16 cellular contexts compared by ENCODE assay signal in genomic region chr15:40413036-40413435, GRCh38.
"Had no signal": no experiment of that assay in that cellular context is flagged by ENCODE, and none has a peak within 500 bp of the region (broad histone marks: within the 10 kb centered on the region; RNA-seq: fewer than 3 reads in every experiment).

No MANE protein-coding gene starts in this region.

- H3K4me3 Mint-ChIP-seq: dendritic cell treated with granulocyte-macrophage colony-stimulating factor and Interleukin-4, amounts not matched to agents 40 ng/mL and 50 ng/mL, for 4 days; effector memory CD8-positive, alpha-beta T cell; memory B cell; natural killer cell treated with Interleukin-12 subunit alpha and Interleukin-12 subunit beta and Interleukin-15 and Interleukin-18, amount 100 ng/mL, for 72 hours had no signal

- H3K9ac ChIP-seq: parathyroid adenoma had no signal

- H2AFZ ChIP-seq: parathyroid adenoma had no signal

- H3K4me3 ChIP-seq: esophagus squamous epithelium, gastroesophageal sphincter, left lung, lower lobe of right lung had no signal

- H3K27me3 Mint-ChIP-seq: dendritic cell treated with granulocyte-macrophage colony-stimulating factor and Interleukin-4, amounts not matched to agents 40 ng/mL and 50 ng/mL, for 4 days; effector memory CD8-positive, alpha-beta T cell; memory B cell; natural killer cell treated with Interleukin-12 subunit alpha and Interleukin-12 subunit beta and Interleukin-15 and Interleukin-18, amount 100 ng/mL, for 72 hours had no signal

- ATAC-seq: effector memory CD8-positive, alpha-beta T cell; gastroesophageal sphincter; left lung; lower lobe of right lung; natural killer cell treated with Interleukin-12 subunit alpha and Interleukin-12 subunit beta and Interleukin-15 and Interleukin-18, amount 100 ng/mL, for 72 hours had no signal

- H3K4me1 Mint-ChIP-seq: memory B cell had no signal

- H3K4me1 ChIP-seq: esophagus squamous epithelium, gastroesophageal sphincter, left lung, lower lobe of right lung, parathyroid adenoma had no signal

- H3K9me3 Mint-ChIP-seq: dendritic cell treated with granulocyte-macrophage colony-stimulating factor and Interleukin-4, amounts not matched to agents 40 ng/mL and 50 ng/mL, for 4 days; effector memory CD8-positive, alpha-beta T cell; memory B cell; natural killer cell treated with Interleukin-12 subunit alpha and Interleukin-12 subunit beta and Interleukin-15 and Interleukin-18, amount 100 ng/mL, for 72 hours had no signal

- H3K9me3 ChIP-seq: esophagus squamous epithelium, gastroesophageal sphincter, left lung, lower lobe of right lung had no signal

- DNase-seq: effector memory CD8-positive, alpha-beta T cell; esophagus squamous epithelium; foreskin fibroblast; glutamatergic neuron; islet precursor cell; left lung; lower lobe of right lung; midbrain; stimulated activated CD4-positive, alpha-beta T cell treated with anti-CD3 and anti-CD28 coated beads, Interleukin-2, amount 100 ng/mL, for 48 hours; stimulated activated naive CD4-positive, alpha-beta T cell treated with Interleukin-2 at 50 U/mL for 16 hours; trophoblast cell had no signal

- H3K27me3 ChIP-seq: esophagus squamous epithelium, gastroesophageal sphincter, left lung had no signal

- H3K79me2 ChIP-seq: parathyroid adenoma had no signal

- H3K27ac Mint-ChIP-seq: dendritic cell treated with granulocyte-macrophage colony-stimulating factor and Interleukin-4, amounts not matched to agents 40 ng/mL and 50 ng/mL, for 4 days; memory B cell had no signal

- H3K27ac ChIP-seq: esophagus squamous epithelium, gastroesophageal sphincter, left lung, lower lobe of right lung, parathyroid adenoma had no signal
